12 cellular contexts compared by ENCODE assay signal in genomic region chr10:43120116-43120947, GRCh38. TPM values are rescaled to one million over a fixed set of nuclear protein-coding genes. Genes with fewer than 3 reads are reported as not detected.
A peak's percentile ranks its signal among the peaks of the same experiment; 100 is the strongest.
DNase-seq lines count a peak whose midpoint lies in the region; ATAC-seq and TF ChIP-seq lines count a peak whose summit lies in the region.
"Had no signal": no experiment of that assay in that cellular context is flagged by ENCODE, and none has a peak within 500 bp of the region (broad histone marks: within the 10 kb centered on the region; RNA-seq: fewer than 3 reads in every experiment).

No MANE protein-coding gene starts in this region.

- H3K27ac Mint-ChIP-seq in CD4-positive, alpha-beta memory T cell, result peak overlapping the region; percentile 75 to 95 (median 85)
- H3K27ac Mint-ChIP-seq in activated CD8-positive, alpha-beta T cell treated with anti-CD3 and anti-CD28 coated beads for 36 hours, result peak overlapping the region; percentile 89
- H3K27ac Mint-ChIP-seq in naive B cell, result peak overlapping the region; percentile 78 to 94 (median 92)

- no peaks in the 10 kb centered on the region for H3K9me3 Mint-ChIP-seq in CD4-positive, alpha-beta memory T cell
- H3K9me3 Mint-ChIP-seq in activated CD8-positive, alpha-beta T cell treated with anti-CD3 and anti-CD28 coated beads for 36 hours, result no peaks in the 10 kb centered on the region
- no peaks in the 10 kb centered on the region for H3K9me3 Mint-ChIP-seq in naive B cell

- intact Hi-C loops in CD4-positive, alpha-beta memory T cell (cut with micrococcal nuclease), result no loop called here
- intact Hi-C loops in activated CD8-positive, alpha-beta T cell treated with anti-CD3 and anti-CD28 coated beads for 36 hours (cut with micrococcal nuclease), result no loop called here
- intact Hi-C loops in ascending aorta (cut with DNase I), result no loop called here

- no peaks in the 10 kb centered on the region for H3K36me3 Mint-ChIP-seq in CD4-positive, alpha-beta memory T cell
- no peaks in the 10 kb centered on the region for H3K36me3 Mint-ChIP-seq in activated CD8-positive, alpha-beta T cell treated with anti-CD3 and anti-CD28 coated beads for 36 hours (ENCODE audit: low read depth)
- H3K36me3 Mint-ChIP-seq in naive B cell, result no peaks in the 10 kb centered on the region

- H3K4me3 ChIP-seq in CD4-positive, alpha-beta memory T cell (ENCODE audit: low read length in 2 of 2), result no peak overlapping the region
- H3K4me3 ChIP-seq in ascending aorta, result no peak overlapping the region
- H3K4me3 ChIP-seq: thoracic aorta had no signal

- peaks cover 0 to 1% of the 10 kb centered on the region in 2 donors for H3K27me3 Mint-ChIP-seq in CD4-positive, alpha-beta memory T cell
- H3K27me3 Mint-ChIP-seq in activated CD8-positive, alpha-beta T cell treated with anti-CD3 and anti-CD28 coated beads for 36 hours, result no peaks in the 10 kb centered on the region
- H3K27me3 Mint-ChIP-seq in naive B cell, result no peaks in the 10 kb centered on the region

- no peaks in the 10 kb centered on the region for H3K36me3 ChIP-seq in CD4-positive, alpha-beta memory T cell (ENCODE audit: insufficient read depth, low read length)
- no peaks in the 10 kb centered on the region for H3K36me3 ChIP-seq in ascending aorta
- H3K36me3 ChIP-seq: thoracic aorta had no signal

- H3K4me1 Mint-ChIP-seq in CD4-positive, alpha-beta memory T cell, result peaks cover 12 to 27% (median 19%) of the 10 kb centered on the region in 4 donors
- H3K4me1 Mint-ChIP-seq in activated CD8-positive, alpha-beta T cell treated with anti-CD3 and anti-CD28 coated beads for 36 hours (ENCODE audit: low read depth), result peaks cover 24% of the 10 kb centered on the region
- peaks cover 25 to 27% (median 26%) of the 10 kb centered on the region in 3 donors for H3K4me1 Mint-ChIP-seq in naive B cell

- H3K9me3 ChIP-seq in CD4-positive, alpha-beta memory T cell (ENCODE audit: control insufficient read depth in 1 of 2, low read length in 2 of 2), result no peaks in the 10 kb centered on the region
- H3K9me3 ChIP-seq in ascending aorta, result no peaks in the 10 kb centered on the region
- H3K9me3 ChIP-seq: Caco-2, thoracic aorta had no signal

- CTCF ChIA-PET in CD4-positive, alpha-beta memory T cell (lab: Charles Lee; ENCODE audit: partially characterized antibody), result interaction anchor here (0.9 kb wide), 1 partner anchor 28 kb away, joined by 3 read pairs; no protein-coding TSS in a partner anchor
- CTCF ChIA-PET in activated CD8-positive, alpha-beta T cell treated with anti-CD3 and anti-CD28 coated beads for 36 hours (lab: Charles Lee), result interaction anchor here (1.2 to 7.0 kb wide), 4 partner anchors 9 to 84 kb away, joined by 4 to 26 read pairs (median 9); no protein-coding TSS in a partner anchor
- CTCF ChIA-PET in RWPE1 (lab: Yijun Ruan, JAX), result interaction anchor here (0.6 kb wide), 1 partner anchor 263 kb away, joined by 3 read pairs; no protein-coding TSS in a partner anchor

- no peak for DNase-seq in CD4-positive, alpha-beta memory T cell
- DNase-seq in activated CD8-positive, alpha-beta T cell treated with anti-CD3 and anti-CD28 coated beads for 36 hours, result no peak
- DNase-seq in naive B cell (no peak), SHP77 treated with DMSO at 0.1 percent for 48 hours (lab: John Stamatoyannopoulos, UW) (no peak), RWPE1 (ENCODE audit: low spot score) (no peak), NCI-H2107 (lab: John Stamatoyannopoulos, UW) (no peak), ascending aorta (ENCODE audit: low spot score in 2 of 2) (no peak)
- DNase-seq: activated CD4-positive, alpha-beta T cell treated with anti-CD3 and anti-CD28 coated beads, Interleukin-2, amount 50 U/mL, for 4 hours; effector memory CD4-positive, alpha-beta T cell had no signal

- no peak for TF ChIP-seq CTCF in activated CD8-positive, alpha-beta T cell treated with anti-CD3 and anti-CD28 coated beads for 36 hours (IDR thresholded peaks at IDR 0.05)
- no peak for TF ChIP-seq CTCF in RWPE1 (conservative IDR thresholded peaks at IDR 0.05; ENCODE audit: low read depth)
- no peak for TF ChIP-seq CTCF in ascending aorta (IDR thresholded peaks at IDR 0.05)

- peak overlapping the region; percentile 16 for H3K27ac ChIP-seq in CD4-positive, alpha-beta memory T cell (ENCODE audit: low read depth, low read length)
- H3K27ac ChIP-seq in RWPE1 (no peak overlapping the region), ascending aorta (no peak overlapping the region)

- peaks cover 21% of the 10 kb centered on the region for H3K4me1 ChIP-seq in CD4-positive, alpha-beta memory T cell (ENCODE audit: insufficient read depth, low read length)
- no peaks in the 10 kb centered on the region for H3K4me1 ChIP-seq in ascending aorta
- H3K4me1 ChIP-seq: Caco-2 had no signal

- POLR2A ChIA-PET in CD4-positive, alpha-beta memory T cell (lab: Charles Lee; ENCODE audit: partially characterized antibody), result interaction anchor here (0.6 to 4.3 kb wide), 3 partner anchors 18 to 674 kb away, joined by 3 to 39 read pairs (median 4); partner anchors contain the start of gene CSGALNACT2
- POLR2A ChIA-PET in activated CD8-positive, alpha-beta T cell treated with anti-CD3 and anti-CD28 coated beads for 36 hours (lab: Charles Lee), result interaction anchor here (0.5 to 3.4 kb wide), 6 partner anchors 9 to 1860 kb away, joined by 3 to 22 read pairs (median 6); partner anchors contain the start of gene CSGALNACT2
- POLR2A ChIA-PET in RWPE1 (lab: Yijun Ruan, JAX; ENCODE audit: low non-redundant PET), result no interaction called here

- no peaks in the 10 kb centered on the region for H3K27me3 ChIP-seq in CD4-positive, alpha-beta memory T cell (ENCODE audit: insufficient read depth, low read length)
- no peaks in the 10 kb centered on the region for H3K27me3 ChIP-seq in ascending aorta

- peak overlapping the region in 6 of 8 donors; percentile 43 to 67 (median 47) for H3K4me3 Mint-ChIP-seq in CD4-positive, alpha-beta memory T cell
- peak overlapping the region; percentile 13 for H3K4me3 Mint-ChIP-seq in activated CD8-positive, alpha-beta T cell treated with anti-CD3 and anti-CD28 coated beads for 36 hours
- H3K4me3 Mint-ChIP-seq in naive B cell, result peak overlapping the region in 4 of 8 donors; percentile 45 to 74 (median 64)

- ATAC-seq in GM19043 (IDR thresholded peaks at IDR 0.05; ENCODE audit: low read depth, unreplicated experiment) (peak; percentile 7), naive B cell (ENCODE audit: low read depth in 2 of 2) (no peak)
- peak; percentile 22 for ATAC-seq in activated CD8-positive, alpha-beta T cell treated with anti-CD3 and anti-CD28 coated beads for 36 hours

RNA-seq across cellular contexts. Expression of gene CSGALNACT2, which starts 17.9 kb away (rescaled TPM):
- total RNA-seq in CD4-positive, alpha-beta memory T cell, result 10 to 100 TPM; 45.3 to 48.2 TPM
- 10 to 100 TPM; 21.1 to 23.5 TPM for polyA plus RNA-seq in CD4-positive, alpha-beta memory T cell
- total RNA-seq in activated CD8-positive, alpha-beta T cell treated with anti-CD3 and anti-CD28 coated beads for 36 hours, result 10 to 100 TPM; 15.3 to 15.5 TPM
- polyA plus RNA-seq in naive B cell (ENCODE audit: low read depth in 6 of 6), result 10 to 100 TPM in 5 of 6 donors, 1 to 10 TPM in 1; 10.0 to 16.0 (median 12.4) TPM
- total RNA-seq in ascending aorta, result 19.7 TPM

RNA-seq across cellular contexts. Expression of gene RET, which starts 43.5 kb away (rescaled TPM):
- total RNA-seq in CD4-positive, alpha-beta memory T cell, result not detected
- not detected for polyA plus RNA-seq in CD4-positive, alpha-beta memory T cell
- total RNA-seq in activated CD8-positive, alpha-beta T cell treated with anti-CD3 and anti-CD28 coated beads for 36 hours, result under 1 TPM; 0.13 to 0.47 TPM
- polyA plus RNA-seq in naive B cell (ENCODE audit: low read depth in 6 of 6), result not detected
- total RNA-seq in ascending aorta, result not detected
- total RNA-seq: Caco-2 had no signal

Comparison
In these comparisons a context has a peak if more than half of its experiments do, and no peak if none do; other contexts are left out.
1. ATAC-seq: peak in GM19043 (single experiment) and activated CD8-positive, alpha-beta T cell treated with anti-CD3 and anti-CD28 coated beads for 36 hours (single experiment); none in naive B cell (0 of 2).
2. Peak in every context shown above with its lines, with median percentiles within 50 percentile points of each other: H3K27ac Mint-ChIP-seq.